Comparison of ENCODE assay signal across 27 cellular contexts in genomic region chr16:7492122-7492521, GRCh38.
"Had no signal": no experiment of that assay in that cellular context is flagged by ENCODE, and none has a peak within 500 bp of the region (broad histone marks: within the 10 kb centered on the region; RNA-seq: fewer than 3 reads in every experiment).

No MANE protein-coding gene starts in this region.

- H3K27me3 ChIP-seq: ascending aorta, body of pancreas, breast epithelium, SJCRH30 had no signal

- H3K4me3 ChIP-seq: ascending aorta, body of pancreas, breast epithelium, SJCRH30, SK-N-MC had no signal

- FAIRE-seq: TTC549 had no signal

- H3K27ac ChIP-seq: ascending aorta, body of pancreas, breast epithelium, SJCRH30, SK-N-MC had no signal

- ATAC-seq: activated CD8-positive, alpha-beta T cell treated with anti-CD3 and anti-CD28 coated beads for 36 hours; body of pancreas had no signal

- DNase-seq: activated CD4-positive, alpha-beta T cell treated with anti-CD3 and anti-CD28 coated beads, Interleukin-2, amount 10 ng/mL, durations not matched to agents 24 days and 14 days; activated CD4-positive, alpha-beta T cell treated with anti-CD3 and anti-CD28 coated beads, Interleukin-2, amount 50 U/mL, for 4 hours; activated CD8-positive, alpha-beta T cell treated with anti-CD3 and anti-CD28 coated beads for 36 hours; activated gamma-delta T cell; activated naive CD4-positive, alpha-beta T cell treated with Interleukin-2 at 50 U/mL for 16 hours; activated naive CD8-positive, alpha-beta T cell treated with anti-CD3 and anti-CD28 coated beads, Interleukin-2, amount 10 ng/mL, durations not matched to agents 7 days and 5 days; activated T-cell treated with anti-CD3 and anti-CD28 coated beads, Interleukin-2, amount 50 U/mL, for 1 hour; amygdala; body of pancreas; MM.1S; MV-4-11; NCI-H1092 treated with DMSO at 0.1 percent for 48 hours; NCI-H1417; NCI-H146; NCI-H187; NCI-H2029 treated with DMSO at 0.1 percent for 48 hours; NCI-H2107; NCI-H2171; NCI-H510A; NCI-H526; NCI-H748 treated with DMSO at 0.1 percent for 48 hours; SHP77 had no signal

- H3K4me1 ChIP-seq: ascending aorta, body of pancreas, breast epithelium, SJCRH30 had no signal

- H3K36me3 ChIP-seq: ascending aorta, breast epithelium, SJCRH30 had no signal

- H3K9me3 ChIP-seq: ascending aorta, body of pancreas, breast epithelium, SJCRH30 had no signal
